8 cellular contexts compared by ENCODE assay signal in the genomic region with DNA sequence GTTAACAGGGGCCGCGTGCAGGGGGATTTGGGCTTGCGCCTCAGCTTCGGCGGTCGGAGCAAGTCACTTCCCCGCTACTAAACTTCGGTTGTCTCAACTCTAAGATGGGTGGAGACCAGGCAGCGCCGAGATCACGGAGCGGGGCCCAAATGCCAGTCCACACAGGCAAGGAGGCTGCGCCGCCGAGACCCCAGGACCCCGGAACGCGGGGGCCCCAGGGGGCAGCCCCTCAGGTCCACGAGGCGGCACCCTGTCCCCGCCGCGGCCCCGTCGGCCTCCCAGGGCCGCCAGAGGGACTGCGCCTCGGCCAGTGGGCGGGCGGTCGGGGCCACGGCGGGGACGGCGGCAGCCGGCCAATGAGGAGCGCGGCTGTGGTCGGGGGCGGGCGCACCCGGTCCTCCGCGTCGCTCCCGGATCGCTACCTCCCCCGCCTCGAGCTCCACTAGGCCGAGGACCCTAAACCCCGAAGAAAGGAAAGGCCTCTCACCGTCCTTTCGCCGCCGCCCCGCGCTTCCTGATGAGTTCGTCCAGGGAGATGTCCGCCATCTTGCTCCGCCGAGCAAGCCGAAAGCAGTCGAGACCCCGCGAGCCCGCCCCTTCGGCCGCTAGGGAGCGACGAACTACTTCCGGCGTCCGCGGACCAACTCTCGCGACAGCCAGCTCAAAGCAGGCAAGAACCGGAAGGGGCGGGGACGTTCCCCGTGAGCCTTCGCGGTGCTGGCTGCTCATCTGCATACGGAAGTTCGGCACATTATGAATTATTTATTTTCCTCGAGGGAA. TPM values are rescaled to one million over a fixed set of nuclear protein-coding genes. Genes with fewer than 3 reads are reported as not detected.
DNase-seq lines count a peak whose midpoint lies in the region; ATAC-seq, FAIRE-seq and TF ChIP-seq lines count a peak whose summit lies in the region.

POLDIP3 (minus strand) TSS at position 572 of the 780 bp plus-strand sequence; CDS start at position 546, 26 bp downstream.

- H3K4me2 ChIP-seq in OCI-LY3 (ENCODE audit: low read length) = peak within 1 kb of the TSS; percentile 95
- peak within 1 kb of the TSS; percentile 99 for H3K4me2 ChIP-seq in endothelial cell of umbilical vein (ENCODE audit: insufficient read depth, low read length)

- H3K36me3 ChIP-seq in OCI-LY3 (replicated peaks; ENCODE audit: low read depth, low read length) (peaks cover 30% of the 10 kb centered on the region), endothelial cell of umbilical vein (ENCODE audit: control insufficient read depth in 2 of 2, extremely low read depth in 1 of 2, insufficient read depth in 2 of 2, low read length in 2 of 2) (peaks cover 0 to under 1% of the 10 kb centered on the region in 2 experiments)

- peak within 1 kb of the TSS; percentile 99 for H3K9ac ChIP-seq in OCI-LY3 (ENCODE audit: low read length)
- H3K9ac ChIP-seq in endothelial cell of umbilical vein (replicated peaks; ENCODE audit: extremely low read depth, insufficient read depth, low read length) = peak within 1 kb of the TSS; percentile 96

- POLR2A ChIA-PET in endothelial cell of umbilical vein (lab: Charles Lee) = interaction anchor here (0.6 to 2.0 kb wide), 6 partner anchors 21 to 476 kb away, joined by 3 to 9 read pairs (median 3); partner anchors contain the start of gene CYB5R3

- no peaks in the 10 kb centered on the region for H3K9me3 ChIP-seq in OCI-LY3 (ENCODE audit: insufficient read depth, low read length)
- no peaks in the 10 kb centered on the region for H3K9me3 ChIP-seq in endothelial cell of umbilical vein (replicated peaks; ENCODE audit: control insufficient read depth, insufficient read depth, low read length)

- H2AFZ ChIP-seq in OCI-LY3 (ENCODE audit: low read depth, low read length) = peak within 1 kb of the TSS; percentile 12; the same call in 1 of the 2 replicates
- peak within 1 kb of the TSS; percentile 83 for H2AFZ ChIP-seq in endothelial cell of umbilical vein (ENCODE audit: low read depth, low read length)

- H3K27ac ChIP-seq in OCI-LY3 (ENCODE audit: low read length) (peak within 1 kb of the TSS; percentile 92), endothelial cell of umbilical vein (ENCODE audit: insufficient read depth, low read depth, low read length) (peak within 1 kb of the TSS; percentile 99)

- no TSS peak for BruUV-seq in endothelial cell of umbilical vein (replicated peaks; lab: Mats Ljungman, UMichigan)

- dilution Hi-C loops in endothelial cell of umbilical vein (cut with MboI; ENCODE audit: extremely low pct_ligation_motif_present, low sequenced_read_pairs) = no loop called here

- DNase-seq in DMS114 treated with DMSO at 0.1 percent for 48 hours (lab: John Stamatoyannopoulos, UW; ENCODE audit: unreplicated experiment) (peak; percentile 92), HuH-7.5 (ENCODE audit: low spot score) (peak; percentile 86), endothelial cell of umbilical vein (ENCODE audit: low read depth, low spot score) (peak; percentile 97), middle frontal gyrus (ENCODE audit: extremely low spot score, low spot score) (peak; percentile 98)
- DNase-seq in activated CD8-positive, alpha-beta memory T cell treated with anti-CD3 and anti-CD28 coated beads, Interleukin-2, amount 50 U/mL, for 48 hours = peak; percentile 99
- peak; percentile 98 to 99 for DNase-seq in stimulated activated CD8-positive, alpha-beta memory T cell treated with anti-CD3 and anti-CD28 coated beads, Interleukin-2, amount 100 ng/mL, for 48 hours (ENCODE audit: low read depth in 2 of 2)

- TF ChIP-seq CTCF in OCI-LY3 (IDR thresholded peaks at IDR 0.05; ENCODE audit: low read depth, low read length) (peak; percentile 30), endothelial cell of umbilical vein (IDR thresholded peaks at IDR 0.05; ENCODE audit: extremely low read depth in 1 of 2, insufficient read depth in 1 of 2, low read depth in 1 of 2, low read length in 2 of 2) (peak in 1 of 2 donors; percentile 35)

- peak within 1 kb of the TSS; percentile 94 for H3K4me3 ChIP-seq in OCI-LY3 (ENCODE audit: low read length)
- H3K4me3 ChIP-seq in endothelial cell of umbilical vein (replicated peaks in 1 of 3; ENCODE audit: insufficient read depth in 1 of 3, low read depth in 1 of 3, low read length in 3 of 3) = peak within 1 kb of the TSS; percentile 89 to 94 (median 90)

- peak; percentile 75 for TF ChIP-seq POLR2A in endothelial cell of umbilical vein (IDR thresholded peaks at IDR 0.05; ENCODE audit: low read depth, low read length)

- H3K4me1 ChIP-seq in OCI-LY3 (ENCODE audit: low read length) (peaks cover 15% of the 10 kb centered on the region), endothelial cell of umbilical vein (ENCODE audit: control insufficient read depth, extremely low read depth, insufficient read depth, low read length) (peaks cover 23% of the 10 kb centered on the region)

- H3K27me3 ChIP-seq in OCI-LY3 (ENCODE audit: low read depth, low read length) (no peaks in the 10 kb centered on the region), endothelial cell of umbilical vein (ENCODE audit: control insufficient read depth in 2 of 2, insufficient read depth in 2 of 2, low read length in 2 of 2) (no peaks in the 10 kb centered on the region)

- ATAC-seq in GM21526 (IDR thresholded peaks at IDR 0.05; ENCODE audit: low FRiP score, unreplicated experiment) = peak; percentile 54

- peaks cover 32% of the 10 kb centered on the region for H4K20me1 ChIP-seq in OCI-LY3 (ENCODE audit: insufficient read depth, low read length)
- no peaks in the 10 kb centered on the region for H4K20me1 ChIP-seq in endothelial cell of umbilical vein (replicated peaks; ENCODE audit: control insufficient read depth, extremely low read depth, insufficient read depth, low read length)

- intact Hi-C loops in endothelial cell of umbilical vein (cut with micrococcal nuclease) = loop anchor here (1.0 to 5.0 kb wide), 2 partner anchors 21 to 108 kb away; partner anchors contain the start of gene A4GALT

- H3K79me2 ChIP-seq in OCI-LY3 (ENCODE audit: low read length) = peaks cover 50% of the 10 kb centered on the region
- H3K79me2 ChIP-seq in endothelial cell of umbilical vein (ENCODE audit: control insufficient read depth, insufficient read depth, low read length) = peaks cover 45% of the 10 kb centered on the region

- H3K9me1 ChIP-seq in endothelial cell of umbilical vein (replicated peaks; ENCODE audit: control insufficient read depth, extremely low read depth, insufficient read depth, low read length) = no peaks in the 10 kb centered on the region

- peak; percentile 99 for FAIRE-seq in endothelial cell of umbilical vein (lab: Jason Lieb, UNC)

- CTCF ChIA-PET in endothelial cell of umbilical vein (lab: Charles Lee) = interaction anchor here (1.4 to 3.1 kb wide), 4 partner anchors 11 to 476 kb away, joined by 3 to 9 read pairs (median 4); no protein-coding TSS in a partner anchor

TF ChIP-seq in endothelial cell of umbilical vein, 7 proteins besides CTCF, POLR2A, EP300 and RAD21:
- TF ChIP-seq, protein P1, sequence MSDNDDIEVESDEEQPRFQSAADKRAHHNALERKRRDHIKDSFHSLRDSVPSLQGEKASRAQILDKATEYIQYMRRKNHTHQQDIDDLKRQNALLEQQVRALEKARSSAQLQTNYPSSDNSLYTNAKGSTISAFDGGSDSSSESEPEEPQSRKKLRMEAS (IDR thresholded peaks at IDR 0.05; ENCODE audit: insufficient read depth, insufficient read length) = no peak
- TF ChIP-seq POLR2AphosphoS5 (IDR thresholded peaks at IDR 0.05; ENCODE audit: insufficient read depth, low read depth, low read length) (peak; percentile 89), JUN (IDR thresholded peaks at IDR 0.05; ENCODE audit: borderline replicate concordance, insufficient read depth, insufficient read length, low read depth) (no peak)

RNA-seq across cellular contexts. Expression of gene POLDIP3, which starts in this region (rescaled TPM):
- total RNA-seq in endothelial cell of umbilical vein = 46.6 and 60.4 TPM in 2 replicates
- polyA plus RNA-seq in endothelial cell of umbilical vein = 29.3 and 29.5 TPM in 2 replicates
- 37.7 and 39.0 TPM in 2 replicates for polyA plus RNA-seq in endothelial cell of umbilical vein (2011; cell fraction: cytosol; rRNA removed)
- 57.7 and 64.0 TPM in 2 replicates for polyA plus RNA-seq in endothelial cell of umbilical vein (2011; cell fraction: nucleus; rRNA removed)
- 49.4 and 55.9 TPM in 2 replicates for polyA plus RNA-seq in endothelial cell of umbilical vein (2012)
- polyA minus RNA-seq in endothelial cell of umbilical vein = 40.7 and 46.2 TPM in 2 replicates
- 22.6 TPM for polyA minus RNA-seq in endothelial cell of umbilical vein (2011; cell fraction: cytosol; rRNA and poly(A)+ RNA removed)
- polyA minus RNA-seq in endothelial cell of umbilical vein (2011; cell fraction: nucleus; rRNA and poly(A)+ RNA removed) = 25.2 and 28.3 TPM in 2 replicates

Comparison
In these comparisons a context has a peak if more than half of its experiments do, and no peak if none do; other contexts are left out.
1. Peak in every context shown above with its lines: DNase-seq, ATAC-seq, H3K4me3 ChIP-seq and H3K27ac ChIP-seq.